ENCODE assay signal across 1 cellular context in genomic region chr2:203734276-203734983, GRCh38.
TF ChIP-seq lines count a peak whose summit lies in the region.

No MANE protein-coding gene starts in this region.

TF ChIP-seq in WTC11, 78 proteins besides CTCF, POLR2A, EP300 and RAD21 (continued from another document):
- TF ChIP-seq ATF3 (CRISPR knock-in tag; conservative IDR thresholded peaks at IDR 0.05) (no peak), E2F5 (CRISPR knock-in tag; IDR thresholded peaks at IDR 0.05) (no peak), ZSCAN18 (CRISPR knock-in tag; IDR thresholded peaks at IDR 0.05) (no peak), E2F1 (CRISPR knock-in tag; IDR thresholded peaks at IDR 0.05) (no peak), MXD4 (CRISPR knock-in tag; IDR thresholded peaks at IDR 0.05; ENCODE audit: borderline replicate concordance) (no peak), TEAD4 (CRISPR knock-in tag; IDR thresholded peaks at IDR 0.05) (no peak)
TF ChIP-seq in WTC11: peak in this region for 0.
